ENCODE assay signal across 1 cellular context in the genomic region with DNA sequence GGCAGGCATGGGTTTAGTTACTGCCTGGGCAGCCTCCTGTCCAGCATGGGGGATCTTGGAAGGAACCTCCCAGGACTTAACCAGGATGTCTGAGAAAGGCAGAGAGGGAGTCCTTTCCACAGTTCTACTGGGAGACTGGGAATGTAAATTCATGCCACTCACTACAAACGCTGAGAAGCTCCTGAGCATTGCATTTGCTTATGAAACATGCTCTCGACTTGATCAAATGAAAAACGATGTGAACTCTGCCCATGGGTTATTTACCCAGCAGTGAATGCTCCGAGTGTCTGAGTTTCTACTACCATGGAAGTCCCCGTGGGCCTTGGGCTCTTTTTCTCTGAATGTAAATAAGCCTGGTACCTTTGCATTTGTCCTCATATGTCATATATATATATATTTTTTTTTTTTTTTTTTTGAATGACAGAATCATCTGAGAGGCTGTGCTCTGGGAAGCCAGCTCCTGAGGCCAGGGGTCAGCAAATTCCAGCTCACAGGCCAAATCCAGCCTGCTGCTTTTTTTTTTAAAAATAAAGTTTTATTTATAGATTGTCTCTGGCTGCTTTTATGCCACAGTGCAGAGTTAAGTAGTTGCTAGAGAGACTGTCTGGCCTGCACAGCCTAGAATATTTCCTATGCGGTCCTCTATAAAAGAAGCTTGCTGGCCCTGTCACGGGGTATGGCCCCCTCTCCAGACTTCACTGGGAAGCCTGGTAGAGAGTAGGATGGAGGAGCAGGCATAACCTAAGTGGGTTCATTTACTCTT.
TF ChIP-seq lines count a peak whose summit lies in the region.

No MANE protein-coding gene starts in this region.

TF ChIP-seq in HepG2, 621 proteins besides CTCF, POLR2A, EP300 and RAD21 (continues in another document):
- TF ChIP-seq THAP11 (CRISPR knock-in tag; IDR thresholded peaks at IDR 0.05) (0 out of 2 replicates have a peak, but pooled peaks have one; percentile 23), AHDC1 (CRISPR knock-in tag; IDR thresholded peaks at IDR 0.05; ENCODE audit: borderline replicate concordance) (0 out of 2 replicates have a peak, but pooled peaks have one; percentile 4), RBFOX2 (IDR thresholded peaks at IDR 0.05; ENCODE audit: low read depth, low read length) (0 out of 2 replicates have a peak, but pooled peaks have one; percentile 23), NCOA2 (CRISPR knock-in tag; IDR thresholded peaks at IDR 0.05) (peak; percentile 27; the same call in 1 of the 2 replicates), NCOA5 (CRISPR knock-in tag; IDR thresholded peaks at IDR 0.05) (no peak), THYN1 (CRISPR knock-in tag; IDR thresholded peaks at IDR 0.05; ENCODE audit: borderline replicate concordance, low read depth) (no peak), ELF4 (CRISPR knock-in tag; IDR thresholded peaks at IDR 0.05; ENCODE audit: borderline replicate concordance) (no peak), ZNF230 (CRISPR knock-in tag; IDR thresholded peaks at IDR 0.05) (no peak), FOXA3 (CRISPR knock-in tag; IDR thresholded peaks at IDR 0.05) (peak; percentile 95), NR2F2 (IDR thresholded peaks at IDR 0.05; ENCODE audit: borderline replicate concordance, low read depth) (0 out of 2 replicates have a peak, but pooled peaks have one; percentile 10), HNRNPH1 (optimal IDR thresholded peaks at IDR 0.05; ENCODE audit: low read depth, low read length) (no peak), ARID2 (CRISPR knock-in tag; IDR thresholded peaks at IDR 0.05; ENCODE audit: borderline replicate concordance) (no peak), ZNF772 (CRISPR knock-in tag; IDR thresholded peaks at IDR 0.05) (peak; percentile 22; the same call in 1 of the 2 replicates), DMTF1 (CRISPR knock-in tag; IDR thresholded peaks at IDR 0.05) (no peak), ZNF891 (CRISPR knock-in tag; IDR thresholded peaks at IDR 0.05) (no peak), SALL1 (CRISPR knock-in tag; IDR thresholded peaks at IDR 0.05) (peak; percentile 84), STAG1 (CRISPR knock-in tag; IDR thresholded peaks at IDR 0.05) (no peak), MAFG (CRISPR knock-in tag; IDR thresholded peaks at IDR 0.05) (no peak), ZNF614 (CRISPR knock-in tag; IDR thresholded peaks at IDR 0.05; ENCODE audit: borderline replicate concordance) (peak; percentile 72; the same call in 1 of the 2 replicates), POLR2G (IDR thresholded peaks at IDR 0.05; ENCODE audit: low read depth, low read length) (peak; percentile 55), AKAP8 (CRISPR knock-in tag; IDR thresholded peaks at IDR 0.05) (no peak), HNRNPUL1 (IDR thresholded peaks at IDR 0.05; ENCODE audit: low read depth, low read length) (no peak), SOX13 (IDR thresholded peaks at IDR 0.05) (no peak), SOX13 (CRISPR knock-in tag; conservative IDR thresholded peaks at IDR 0.05 in 1 of 2, IDR thresholded peaks at IDR 0.05 in 1 of 2) (peak in 1 of 2 experiments; percentile 70; a peak in 1 of 4 replicates), CEBPB (IDR thresholded peaks at IDR 0.05; ENCODE audit: borderline replicate concordance, low read depth, low read length) (peak; percentile 58; the same call in 1 of the 2 replicates), ZNF547 (CRISPR knock-in tag; IDR thresholded peaks at IDR 0.05) (no peak)
- TF ChIP-seq, protein P1, sequence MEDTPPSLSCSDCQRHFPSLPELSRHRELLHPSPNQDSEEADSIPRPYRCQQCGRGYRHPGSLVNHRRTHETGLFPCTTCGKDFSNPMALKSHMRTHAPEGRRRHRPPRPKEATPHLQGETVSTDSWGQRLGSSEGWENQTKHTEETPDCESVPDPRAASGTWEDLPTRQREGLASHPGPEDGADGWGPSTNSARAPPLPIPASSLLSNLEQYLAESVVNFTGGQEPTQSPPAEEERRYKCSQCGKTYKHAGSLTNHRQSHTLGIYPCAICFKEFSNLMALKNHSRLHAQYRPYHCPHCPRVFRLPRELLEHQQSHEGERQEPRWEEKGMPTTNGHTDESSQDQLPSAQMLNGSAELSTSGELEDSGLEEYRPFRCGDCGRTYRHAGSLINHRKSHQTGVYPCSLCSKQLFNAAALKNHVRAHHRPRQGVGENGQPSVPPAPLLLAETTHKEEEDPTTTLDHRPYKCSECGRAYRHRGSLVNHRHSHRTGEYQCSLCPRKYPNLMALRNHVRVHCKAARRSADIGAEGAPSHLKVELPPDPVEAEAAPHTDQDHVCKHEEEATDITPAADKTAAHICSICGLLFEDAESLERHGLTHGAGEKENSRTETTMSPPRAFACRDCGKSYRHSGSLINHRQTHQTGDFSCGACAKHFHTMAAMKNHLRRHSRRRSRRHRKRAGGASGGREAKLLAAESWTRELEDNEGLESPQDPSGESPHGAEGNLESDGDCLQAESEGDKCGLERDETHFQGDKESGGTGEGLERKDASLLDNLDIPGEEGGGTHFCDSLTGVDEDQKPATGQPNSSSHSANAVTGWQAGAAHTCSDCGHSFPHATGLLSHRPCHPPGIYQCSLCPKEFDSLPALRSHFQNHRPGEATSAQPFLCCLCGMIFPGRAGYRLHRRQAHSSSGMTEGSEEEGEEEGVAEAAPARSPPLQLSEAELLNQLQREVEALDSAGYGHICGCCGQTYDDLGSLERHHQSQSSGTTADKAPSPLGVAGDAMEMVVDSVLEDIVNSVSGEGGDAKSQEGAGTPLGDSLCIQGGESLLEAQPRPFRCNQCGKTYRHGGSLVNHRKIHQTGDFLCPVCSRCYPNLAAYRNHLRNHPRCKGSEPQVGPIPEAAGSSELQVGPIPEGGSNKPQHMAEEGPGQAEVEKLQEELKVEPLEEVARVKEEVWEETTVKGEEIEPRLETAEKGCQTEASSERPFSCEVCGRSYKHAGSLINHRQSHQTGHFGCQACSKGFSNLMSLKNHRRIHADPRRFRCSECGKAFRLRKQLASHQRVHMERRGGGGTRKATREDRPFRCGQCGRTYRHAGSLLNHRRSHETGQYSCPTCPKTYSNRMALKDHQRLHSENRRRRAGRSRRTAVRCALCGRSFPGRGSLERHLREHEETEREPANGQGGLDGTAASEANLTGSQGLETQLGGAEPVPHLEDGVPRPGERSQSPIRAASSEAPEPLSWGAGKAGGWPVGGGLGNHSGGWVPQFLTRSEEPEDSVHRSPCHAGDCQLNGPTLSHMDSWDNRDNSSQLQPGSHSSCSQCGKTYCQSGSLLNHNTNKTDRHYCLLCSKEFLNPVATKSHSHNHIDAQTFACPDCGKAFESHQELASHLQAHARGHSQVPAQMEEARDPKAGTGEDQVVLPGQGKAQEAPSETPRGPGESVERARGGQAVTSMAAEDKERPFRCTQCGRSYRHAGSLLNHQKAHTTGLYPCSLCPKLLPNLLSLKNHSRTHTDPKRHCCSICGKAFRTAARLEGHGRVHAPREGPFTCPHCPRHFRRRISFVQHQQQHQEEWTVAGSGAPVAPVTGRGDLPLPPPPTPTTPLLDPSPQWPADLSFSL (CRISPR knock-in tag; IDR thresholded peaks at IDR 0.05), result no peak
- TF ChIP-seq, protein P2, sequence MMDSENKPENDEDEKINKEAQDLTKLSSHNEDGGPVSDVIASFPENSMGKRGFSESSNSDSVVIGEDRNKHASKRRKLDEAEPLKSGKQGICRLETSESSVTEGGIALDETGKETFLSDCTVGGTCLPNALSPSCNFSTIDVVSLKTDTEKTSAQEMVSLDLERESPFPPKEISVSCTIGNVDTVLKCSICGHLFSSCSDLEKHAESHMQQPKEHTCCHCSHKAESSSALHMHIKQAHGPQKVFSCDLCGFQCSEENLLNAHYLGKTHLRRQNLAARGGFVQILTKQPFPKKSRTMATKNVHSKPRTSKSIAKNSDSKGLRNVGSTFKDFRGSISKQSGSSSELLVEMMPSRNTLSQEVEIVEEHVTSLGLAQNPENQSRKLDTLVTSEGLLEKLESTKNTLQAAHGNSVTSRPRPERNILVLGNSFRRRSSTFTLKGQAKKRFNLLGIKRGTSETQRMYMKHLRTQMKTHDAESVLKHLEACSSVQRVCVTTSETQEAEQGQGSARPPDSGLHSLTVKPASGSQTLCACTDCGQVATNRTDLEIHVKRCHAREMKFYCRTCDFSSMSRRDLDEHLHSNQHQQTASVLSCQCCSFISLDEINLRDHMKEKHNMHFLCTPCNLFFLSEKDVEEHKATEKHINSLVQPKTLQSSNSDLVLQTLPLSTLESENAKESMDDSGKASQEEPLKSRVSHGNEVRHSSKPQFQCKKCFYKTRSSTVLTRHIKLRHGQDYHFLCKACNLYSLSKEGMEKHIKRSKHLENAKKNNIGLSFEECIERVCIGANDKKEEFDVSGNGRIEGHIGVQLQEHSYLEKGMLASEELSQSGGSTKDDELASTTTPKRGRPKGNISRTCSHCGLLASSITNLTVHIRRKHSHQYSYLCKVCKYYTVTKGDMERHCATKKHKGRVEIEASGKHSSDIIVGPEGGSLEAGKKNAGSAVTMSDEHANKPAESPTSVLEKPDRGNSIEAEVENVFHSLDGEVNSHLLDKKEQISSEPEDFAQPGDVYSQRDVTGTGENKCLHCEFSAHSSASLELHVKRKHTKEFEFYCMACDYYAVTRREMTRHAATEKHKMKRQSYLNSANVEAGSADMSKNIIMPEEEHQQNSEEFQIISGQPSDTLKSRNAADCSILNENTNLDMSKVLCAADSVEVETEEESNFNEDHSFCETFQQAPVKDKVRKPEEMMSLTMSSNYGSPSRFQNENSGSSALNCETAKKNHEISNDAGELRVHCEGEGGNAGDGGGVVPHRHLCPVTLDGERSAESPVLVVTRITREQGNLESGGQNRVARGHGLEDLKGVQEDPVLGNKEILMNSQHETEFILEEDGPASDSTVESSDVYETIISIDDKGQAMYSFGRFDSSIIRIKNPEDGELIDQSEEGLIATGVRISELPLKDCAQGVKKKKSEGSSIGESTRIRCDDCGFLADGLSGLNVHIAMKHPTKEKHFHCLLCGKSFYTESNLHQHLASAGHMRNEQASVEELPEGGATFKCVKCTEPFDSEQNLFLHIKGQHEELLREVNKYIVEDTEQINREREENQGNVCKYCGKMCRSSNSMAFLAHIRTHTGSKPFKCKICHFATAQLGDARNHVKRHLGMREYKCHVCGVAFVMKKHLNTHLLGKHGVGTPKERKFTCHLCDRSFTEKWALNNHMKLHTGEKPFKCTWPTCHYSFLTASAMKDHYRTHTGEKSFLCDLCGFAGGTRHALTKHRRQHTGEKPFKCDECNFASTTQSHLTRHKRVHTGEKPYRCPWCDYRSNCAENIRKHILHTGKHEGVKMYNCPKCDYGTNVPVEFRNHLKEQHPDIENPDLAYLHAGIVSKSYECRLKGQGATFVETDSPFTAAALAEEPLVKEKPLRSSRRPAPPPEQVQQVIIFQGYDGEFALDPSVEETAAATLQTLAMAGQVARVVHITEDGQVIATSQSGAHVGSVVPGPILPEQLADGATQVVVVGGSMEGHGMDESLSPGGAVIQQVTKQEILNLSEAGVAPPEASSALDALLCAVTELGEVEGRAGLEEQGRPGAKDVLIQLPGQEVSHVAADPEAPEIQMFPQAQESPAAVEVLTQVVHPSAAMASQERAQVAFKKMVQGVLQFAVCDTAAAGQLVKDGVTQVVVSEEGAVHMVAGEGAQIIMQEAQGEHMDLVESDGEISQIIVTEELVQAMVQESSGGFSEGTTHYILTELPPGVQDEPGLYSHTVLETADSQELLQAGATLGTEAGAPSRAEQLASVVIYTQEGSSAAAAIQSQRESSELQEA (CRISPR knock-in tag; IDR thresholded peaks at IDR 0.05; ENCODE audit: not compliant biosample characterization), result no peak
- TF ChIP-seq, protein P3, sequence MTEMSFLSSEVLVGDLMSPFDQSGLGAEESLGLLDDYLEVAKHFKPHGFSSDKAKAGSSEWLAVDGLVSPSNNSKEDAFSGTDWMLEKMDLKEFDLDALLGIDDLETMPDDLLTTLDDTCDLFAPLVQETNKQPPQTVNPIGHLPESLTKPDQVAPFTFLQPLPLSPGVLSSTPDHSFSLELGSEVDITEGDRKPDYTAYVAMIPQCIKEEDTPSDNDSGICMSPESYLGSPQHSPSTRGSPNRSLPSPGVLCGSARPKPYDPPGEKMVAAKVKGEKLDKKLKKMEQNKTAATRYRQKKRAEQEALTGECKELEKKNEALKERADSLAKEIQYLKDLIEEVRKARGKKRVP (CRISPR knock-in tag; IDR thresholded peaks at IDR 0.05), result 0 out of 4 replicates have a peak, but pooled peaks of 1 of the 2 experiments have one; percentile 14
